Comparison of ENCODE assay signal across 19 cellular contexts in genomic region chr22:46744581-46744980, GRCh38.
"Had no signal": no experiment of that assay in that cellular context is flagged by ENCODE, and none has a peak within 500 bp of the region (broad histone marks: within the 10 kb centered on the region; RNA-seq: fewer than 3 reads in every experiment).

No MANE protein-coding gene starts in this region.

- H3K4me3 ChIP-seq: ascending aorta, right atrium auricular region, skin epidermis, upper lobe of left lung had no signal

- H3K9me3 ChIP-seq: ascending aorta, right atrium auricular region, upper lobe of left lung had no signal

- H3K27ac Mint-ChIP-seq: activated naive CD4-positive, alpha-beta T cell treated with anti-CD3 and anti-CD28 coated beads for 36 hours; activated T-helper 17 cell treated with anti-CD3 and anti-CD28 coated beads, Interleukin-2, amount 50 U/mL, for 72 hours; nephron; progenitor cell of endocrine pancreas had no signal

- H3K9me3 Mint-ChIP-seq: activated T-helper 17 cell treated with anti-CD3 and anti-CD28 coated beads, Interleukin-2, amount 50 U/mL, for 72 hours; immature natural killer cell; nephron had no signal

- H3K27me3 ChIP-seq: ascending aorta, right atrium auricular region, upper lobe of left lung had no signal

- ATAC-seq: activated T-helper 17 cell treated with anti-CD3 and anti-CD28 coated beads, Interleukin-2, amount 50 U/mL, for 72 hours had no signal

- H3K36me3 Mint-ChIP-seq: immature natural killer cell had no signal

- H3K36me3 ChIP-seq: ascending aorta, right atrium auricular region, upper lobe of left lung had no signal

- H3K27me3 Mint-ChIP-seq: activated T-helper 17 cell treated with anti-CD3 and anti-CD28 coated beads, Interleukin-2, amount 50 U/mL, for 72 hours had no signal

- H3K27ac ChIP-seq: ascending aorta, epithelial cell of prostate, right atrium auricular region, skin epidermis, upper lobe of left lung had no signal

- H3K4me3 Mint-ChIP-seq: activated naive CD4-positive, alpha-beta T cell treated with anti-CD3 and anti-CD28 coated beads for 36 hours; activated T-helper 17 cell treated with anti-CD3 and anti-CD28 coated beads, Interleukin-2, amount 50 U/mL, for 72 hours; immature natural killer cell; nephron had no signal

- DNase-seq: activated CD4-positive, alpha-beta T cell treated with anti-CD3 and anti-CD28 coated beads for 1 hour; activated CD4-positive, alpha-beta T cell treated with anti-CD3 and anti-CD28 coated beads, Interleukin-2, amount 50 U/mL, for 4 hours; activated naive CD4-positive, alpha-beta T cell treated with anti-CD3 and anti-CD28 coated beads for 36 hours; activated T-cell treated with anti-CD3 and anti-CD28 coated beads for 4 hours; dermis blood vessel endothelial cell; foreskin melanocyte; immature natural killer cell; occipital lobe; stimulated activated CD4-positive, alpha-beta T cell treated with anti-CD3 and anti-CD28 coated beads, Interleukin-4, amount 100 ng/mL, for 24 hours; stimulated activated naive CD4-positive, alpha-beta T cell treated with Interleukin-2 at 50 U/mL for 16 hours; T1000; upper lobe of left lung had no signal

- H3K4me1 Mint-ChIP-seq: nephron had no signal
